Comparison of ENCODE assay signal across 26 cellular contexts in the genomic region with DNA sequence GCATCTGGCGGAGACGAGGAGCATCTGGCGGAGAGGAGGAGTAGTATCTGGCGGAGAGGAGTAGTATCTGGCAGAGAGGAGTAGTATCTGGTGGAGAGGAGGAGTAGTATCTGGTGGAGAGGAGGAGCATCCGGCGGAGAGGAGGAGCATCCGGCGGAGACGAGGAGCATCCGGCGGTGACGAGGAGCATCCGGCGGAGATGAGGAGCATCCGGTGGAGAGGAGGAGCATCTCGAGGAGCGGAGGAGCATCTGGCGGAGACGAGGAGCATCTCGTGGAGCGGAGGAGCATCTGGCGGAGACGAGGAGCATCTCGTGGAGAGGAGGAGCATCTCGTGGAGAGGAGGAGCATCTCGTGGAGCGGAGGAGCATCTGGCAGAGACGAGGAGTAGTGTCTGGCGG. TPM values are rescaled to one million over a fixed set of nuclear protein-coding genes. Genes with fewer than 3 reads are reported as not detected.
DNase-seq lines count a peak whose midpoint lies in the region; ATAC-seq, FAIRE-seq and TF ChIP-seq lines count a peak whose summit lies in the region.
"Had no signal": no experiment of that assay in that cellular context is flagged by ENCODE, and none has a peak within 500 bp of the region (broad histone marks: within the 10 kb centered on the region; RNA-seq: fewer than 3 reads in every experiment).

No MANE protein-coding gene starts in this region.

- peaks cover 7% of the 10 kb centered on the region for H3K4me1 Mint-ChIP-seq in activated T-cell treated with anti-CD3 and anti-CD28 coated beads, Interleukin-2, amount 50 U/mL, for 72 hours (ENCODE audit: low read depth)
- H3K4me1 Mint-ChIP-seq in activated T-cell treated with anti-CD3 and anti-CD28 coated beads, Interleukin-2, amount 50 U/mL, for 4 hours (ENCODE audit: low read depth): peaks cover 7% of the 10 kb centered on the region
- H3K4me1 Mint-ChIP-seq in natural killer cell treated with Interleukin-12 subunit alpha and Interleukin-12 subunit beta and Interleukin-15 and Interleukin-18, amount 100 ng/mL, for 72 hours (ENCODE audit: low read depth in 2 of 2): peaks cover 5 to 11% of the 10 kb centered on the region in 2 donors

- no peak overlapping the region for H3K4me2 ChIP-seq in HepG2 (ENCODE audit: low read depth, low read length)
- H3K4me2 ChIP-seq: BLaER1 treated with 17β-estradiol and CSF1 and Interleukin-3, amounts not matched to agents 10 nM and 100 nM; PC-9 had no signal

- H3K27me3 ChIP-seq in right lobe of liver: no peaks in the 10 kb centered on the region
- H3K27me3 ChIP-seq in HepG2 (ENCODE audit: control insufficient read depth in 1 of 2, insufficient read depth in 2 of 2, low read length in 2 of 2): peaks cover 3 to 13% of the 10 kb centered on the region in 2 experiments; a peak in 3 of 5 replicates
- no peaks in the 10 kb centered on the region for H3K27me3 ChIP-seq in MG63
- H3K27me3 ChIP-seq: BLaER1 treated with 17β-estradiol and CSF1 and Interleukin-3, amounts not matched to agents 10 nM and 100 nM had no signal

- in situ Hi-C loops in HepG2 (cut with HindIII; ENCODE audit: extremely low pct_ligation_motif_present, low pct_unique_long_range_greater_than_20kb): no loop called here

- H3K4me3 ChIP-seq in right lobe of liver (no peak overlapping the region), HepG2 (replicated peaks in 1 of 3; ENCODE audit: insufficient read depth in 1 of 3, low read depth in 2 of 3, low read length in 3 of 3) (no peak overlapping the region), MG63 (no peak overlapping the region)
- H3K4me3 ChIP-seq: BLaER1 treated with 17β-estradiol and CSF1 and Interleukin-3, amounts not matched to agents 10 nM and 100 nM; GM12878; GM23248; HAP-1; PC-9 had no signal

- no peaks in the 10 kb centered on the region for H4K20me1 ChIP-seq in HepG2 (ENCODE audit: insufficient read depth, low read length)

- WGBS in right lobe of liver (ENCODE audit: insufficient coverage, low coverage, low lambda C conversion rate, missing lambda C conversion rate): 87% methylated on average over 29 of the region's 29 CpGs
- 54% methylated on average over 28 of the region's 29 CpGs for WGBS in HepG2 (ENCODE audit: low lambda C conversion rate)

- no peak for TF ChIP-seq RAD21 in HepG2 (CRISPR knock-in tag; IDR thresholded peaks at IDR 0.05)

- TF ChIP-seq POLR2A in right lobe of liver (IDR thresholded peaks at IDR 0.05): no peak
- TF ChIP-seq POLR2A in HepG2 (IDR thresholded peaks at IDR 0.05; ENCODE audit: insufficient read depth in 1 of 2, low read depth in 2 of 2, low read length in 2 of 2): no peak

- H3K27ac ChIP-seq in right lobe of liver: no peak overlapping the region
- H3K27ac ChIP-seq in HepG2 (ENCODE audit: extremely low read length, insufficient read depth, low read length): no peak overlapping the region
- H3K27ac ChIP-seq: 22Rv1; BLaER1 treated with 17β-estradiol and CSF1 and Interleukin-3, amounts not matched to agents 10 nM and 100 nM; GM23248; PC-9 had no signal

- H3K36me3 Mint-ChIP-seq in activated T-cell treated with anti-CD3 and anti-CD28 coated beads, Interleukin-2, amount 50 U/mL, for 72 hours (ENCODE audit: insufficient read depth in 2 of 2): peaks cover 6 to 26% of the 10 kb centered on the region in 2 donors
- H3K36me3 Mint-ChIP-seq in activated T-cell treated with anti-CD3 and anti-CD28 coated beads, Interleukin-2, amount 50 U/mL, for 4 hours (ENCODE audit: insufficient read depth): peaks cover 12% of the 10 kb centered on the region
- H3K36me3 Mint-ChIP-seq in natural killer cell treated with Interleukin-12 subunit alpha and Interleukin-12 subunit beta and Interleukin-15 and Interleukin-18, amount 100 ng/mL, for 72 hours: peaks cover 16% of the 10 kb centered on the region

- H3K4me1 ChIP-seq in right lobe of liver: peaks cover 0 to 9% (median 4%) of the 10 kb centered on the region in 4 donors
- peaks cover 5% of the 10 kb centered on the region; the same call in 1 of the 2 replicates for H3K4me1 ChIP-seq in HepG2 (ENCODE audit: insufficient read depth, low read length)
- H3K4me1 ChIP-seq: HAP-1 had no signal

- CTCF ChIA-PET in HepG2 (lab: Yijun Ruan, JAX; ENCODE audit: low intra/inter-chr PET ratio, low total read pairs): no interaction called here

- no peaks in the 10 kb centered on the region for H3K9me3 ChIP-seq in right lobe of liver
- H3K9me3 ChIP-seq in HepG2 (ENCODE audit: low read length): peaks cover 18% of the 10 kb centered on the region
- H3K9me3 ChIP-seq in MG63: peaks cover 9% of the 10 kb centered on the region

- H3K4me3 Mint-ChIP-seq in activated T-cell treated with anti-CD3 and anti-CD28 coated beads, Interleukin-2, amount 50 U/mL, for 72 hours: no peak overlapping the region
- no peak overlapping the region for H3K4me3 Mint-ChIP-seq in activated T-cell treated with anti-CD3 and anti-CD28 coated beads, Interleukin-2, amount 50 U/mL, for 4 hours
- no peak overlapping the region for H3K4me3 Mint-ChIP-seq in natural killer cell treated with Interleukin-12 subunit alpha and Interleukin-12 subunit beta and Interleukin-15 and Interleukin-18, amount 100 ng/mL, for 72 hours

- H3K36me3 ChIP-seq in right lobe of liver: no peaks in the 10 kb centered on the region
- no peaks in the 10 kb centered on the region for H3K36me3 ChIP-seq in HepG2 (replicated peaks in 1 of 2; ENCODE audit: control insufficient read depth in 1 of 2, insufficient read depth in 2 of 2, low read length in 2 of 2)
- peaks cover 3% of the 10 kb centered on the region; the same call in 1 of the 2 replicates for H3K36me3 ChIP-seq in MG63
- H3K36me3 ChIP-seq: HAP-1 had no signal

- H3K27ac Mint-ChIP-seq in activated T-cell treated with anti-CD3 and anti-CD28 coated beads, Interleukin-2, amount 50 U/mL, for 72 hours: peak overlapping the region; percentile 69
- H3K27ac Mint-ChIP-seq in natural killer cell treated with Interleukin-12 subunit alpha and Interleukin-12 subunit beta and Interleukin-15 and Interleukin-18, amount 100 ng/mL, for 72 hours: peak overlapping the region in 1 of 2 donors; percentile 28

- H2AFZ ChIP-seq in HepG2 (ENCODE audit: low read length): no peak overlapping the region
- H2AFZ ChIP-seq: GM23248, PC-9 had no signal

- TF ChIP-seq CTCF in right lobe of liver (IDR thresholded peaks at IDR 0.05) (no peak), HepG2 (CRISPR knock-in tag; IDR thresholded peaks at IDR 0.05) (no peak)

- intact Hi-C loops in right lobe of liver (cut with DNase I) (no loop called here), HepG2 (cut with micrococcal nuclease; ENCODE audit: unreplicated experiment) (no loop called here)

- DNase-seq in activated T-cell treated with anti-CD3 and anti-CD28 coated beads, Interleukin-2, amount 50 U/mL, for 72 hours: no peak
- no peak for DNase-seq in activated T-cell treated with anti-CD3 and anti-CD28 coated beads, Interleukin-2, amount 50 U/mL, for 4 hours
- peak in 2 of 3 donors; percentile 4 to 44 for DNase-seq in right lobe of liver
- no peak for DNase-seq in HepG2 (ENCODE audit: low spot score)
- DNase-seq in natural killer cell treated with Interleukin-12 subunit alpha and Interleukin-12 subunit beta and Interleukin-15 and Interleukin-18, amount 100 ng/mL, for 72 hours (ENCODE audit: low spot score): peak; percentile 25
- no peak for DNase-seq in MG63
- no peak for DNase-seq in stimulated activated CD4-positive, alpha-beta T cell treated with anti-CD3 and anti-CD28 coated beads, Interleukin-1b, Interleukin-23, amount 100 ng/mL, for 48 hours
- DNase-seq: ACHN; CD4-positive, alpha-beta memory T cell; DND-41; GM23248; KG1; NCI-H1092 treated with DMSO at 0.1 percent for 48 hours; NCI-H1436 treated with DMSO at 0.1 percent for 48 hours; NCI-H1930; NCI-H226; NCI-H510A treated with DMSO at 0.1 percent for 48 hours; NCI-H748 treated with DMSO at 0.1 percent for 48 hours; PC-9; RPMI8226; SIG-M5 had no signal

- no peak for FAIRE-seq in HepG2 (lab: Jason Lieb, UNC)
- FAIRE-seq: GM12878 had no signal

- H3K9ac ChIP-seq in HepG2 (ENCODE audit: insufficient read depth, low read depth, low read length): no peak overlapping the region
- H3K9ac ChIP-seq: BLaER1 treated with 17β-estradiol and CSF1 and Interleukin-3, amounts not matched to agents 10 nM and 100 nM; GM23248 had no signal

- POLR2A ChIA-PET in HepG2 (lab: Yijun Ruan, JAX): no interaction called here

- no peaks in the 10 kb centered on the region for H3K27me3 Mint-ChIP-seq in activated T-cell treated with anti-CD3 and anti-CD28 coated beads, Interleukin-2, amount 50 U/mL, for 72 hours (ENCODE audit: low read depth)
- no peaks in the 10 kb centered on the region for H3K27me3 Mint-ChIP-seq in activated T-cell treated with anti-CD3 and anti-CD28 coated beads, Interleukin-2, amount 50 U/mL, for 4 hours (ENCODE audit: low read depth)
- no peaks in the 10 kb centered on the region for H3K27me3 Mint-ChIP-seq in natural killer cell treated with Interleukin-12 subunit alpha and Interleukin-12 subunit beta and Interleukin-15 and Interleukin-18, amount 100 ng/mL, for 72 hours
- H3K27me3 Mint-ChIP-seq: CD4-positive, alpha-beta memory T cell had no signal

- no peak for TF ChIP-seq EP300 in HepG2 (IDR thresholded peaks at IDR 0.05; ENCODE audit: low read depth in 2 of 2, low read length in 2 of 2)
- no peak for TF ChIP-seq EP300 in HepG2 (CRISPR knock-in tag; IDR thresholded peaks at IDR 0.05; ENCODE audit: borderline replicate concordance)

- H3K9me3 Mint-ChIP-seq in activated T-cell treated with anti-CD3 and anti-CD28 coated beads, Interleukin-2, amount 50 U/mL, for 72 hours: peaks cover 4 to 5% of the 10 kb centered on the region in 2 donors
- H3K9me3 Mint-ChIP-seq in activated T-cell treated with anti-CD3 and anti-CD28 coated beads, Interleukin-2, amount 50 U/mL, for 4 hours: peaks cover 4% of the 10 kb centered on the region
- H3K9me3 Mint-ChIP-seq in natural killer cell treated with Interleukin-12 subunit alpha and Interleukin-12 subunit beta and Interleukin-15 and Interleukin-18, amount 100 ng/mL, for 72 hours: no peaks in the 10 kb centered on the region

- no peak for ATAC-seq in activated T-cell treated with anti-CD3 and anti-CD28 coated beads, Interleukin-2, amount 50 U/mL, for 72 hours (replicated peaks in 1 of 2)
- no peak for ATAC-seq in activated T-cell treated with anti-CD3 and anti-CD28 coated beads, Interleukin-2, amount 50 U/mL, for 4 hours
- ATAC-seq in right lobe of liver: no peak
- no peak for ATAC-seq in HepG2
- no peak for ATAC-seq in natural killer cell treated with Interleukin-12 subunit alpha and Interleukin-12 subunit beta and Interleukin-15 and Interleukin-18, amount 100 ng/mL, for 72 hours
- no peak for ATAC-seq in esophagus mucosa
- ATAC-seq: GM12878 had no signal

- no TSS peak for BruUV-seq in HepG2 (replicated peaks; lab: Mats Ljungman, UMichigan)

- H3K79me2 ChIP-seq in HepG2 (ENCODE audit: insufficient read depth, low read length): no peaks in the 10 kb centered on the region

RNA-seq across cellular contexts. Expression of a gene that starts 18.6 kb away (rescaled TPM):
- total RNA-seq in activated T-cell treated with anti-CD3 and anti-CD28 coated beads, Interleukin-2, amount 50 U/mL, for 72 hours: 1 to 10 TPM; 4.6 to 6.9 TPM
- 1 to 10 TPM; 1.1 to 1.5 (median 1.4) TPM for total RNA-seq in activated T-cell treated with anti-CD3 and anti-CD28 coated beads, Interleukin-2, amount 50 U/mL, for 4 hours
- total RNA-seq in right lobe of liver: 1 to 10 TPM in 2 of 6 experiments, under 1 TPM in 4; 0.04 to 1.1 (median 0.60) TPM
- not detected in 2 replicates for total RNA-seq in HepG2 (2016; rRNA removed; fragmentation: Illumina TruSeq; extraction: Trizol)
- not detected in 2 replicates for total RNA-seq in HepG2 (2016; cell fraction: cytosol; rRNA removed; fragmentation: Illumina TruSeq; extraction: Trizol; ENCODE audit: low read depth)
- not detected in 2 replicates for total RNA-seq in HepG2 (2016; cell fraction: insoluble cytoplasmic fraction; rRNA removed; fragmentation: Illumina TruSeq; extraction: Trizol)
- not detected in 2 replicates for total RNA-seq in HepG2 (2016; cell fraction: membrane; rRNA removed; fragmentation: Illumina TruSeq; extraction: Trizol)
- not detected in 2 replicates for total RNA-seq in HepG2 (2016; cell fraction: nucleus; rRNA removed; fragmentation: Illumina TruSeq; extraction: Trizol)
- 0.01 TPM in 1 of 2 replicates, not detected in the other for polyA plus RNA-seq in HepG2 (2011; rRNA removed)
- polyA plus RNA-seq in HepG2 (2011; cell fraction: cytosol; rRNA removed): not detected in 2 replicates
- 0.03 TPM in 1 of 2 replicates, not detected in the other for polyA plus RNA-seq in HepG2 (2011; cell fraction: nucleus; rRNA removed)
- polyA plus RNA-seq in HepG2 (2012): not detected in 2 replicates
- polyA plus RNA-seq in HepG2 (2016; cell fraction: cytosol; fragmentation: Illumina TruSeq; extraction: Trizol; ENCODE audit: low read depth): not detected in 2 replicates
- polyA plus RNA-seq in HepG2 (2016; cell fraction: insoluble cytoplasmic fraction; fragmentation: Illumina TruSeq; extraction: Trizol; ENCODE audit: low read depth): not detected in 2 replicates
- polyA plus RNA-seq in HepG2 (2016; cell fraction: membrane; fragmentation: Illumina TruSeq; extraction: Trizol; ENCODE audit: low read depth): not detected in 2 replicates
- not detected in 2 replicates for polyA plus RNA-seq in HepG2 (2016; cell fraction: nucleus; fragmentation: Illumina TruSeq; extraction: Trizol; ENCODE audit: insufficient read depth, low read depth)
- 1.9 TPM in 1 of 2 replicates, not detected in the other for polyA minus RNA-seq in HepG2 (2011; rRNA and poly(A)+ RNA removed; ENCODE audit: low replicate concordance)
- polyA minus RNA-seq in HepG2 (2011; cell fraction: cytosol; rRNA and poly(A)+ RNA removed): not detected in 2 replicates
- 0.13 TPM in 1 of 2 replicates, not detected in the other for polyA minus RNA-seq in HepG2 (2011; cell fraction: nucleus; rRNA and poly(A)+ RNA removed)
- total RNA-seq in natural killer cell treated with Interleukin-12 subunit alpha and Interleukin-12 subunit beta and Interleukin-15 and Interleukin-18, amount 100 ng/mL, for 72 hours: 1 to 10 TPM in 1 of 2 donors, under 1 TPM in 1; 0.64 to 1.4 TPM
- total RNA-seq in MG63 (2014; rRNA removed; shearing (Covaris generic); ENCODE audit: low replicate concordance): not detected in 2 replicates
- 0.08 TPM for total RNA-seq in esophagus mucosa
- total RNA-seq: GM23248 had no signal

Comparison
In these comparisons a context has a peak if more than half of its experiments do, and no peak if none do; other contexts are left out.
1. DNase-seq: peak in right lobe of liver (2 of 3) and natural killer cell treated with Interleukin-12 subunit alpha and Interleukin-12 subunit beta and Interleukin-15 and Interleukin-18, amount 100 ng/mL, for 72 hours (single experiment); none in activated T-cell treated with anti-CD3 and anti-CD28 coated beads, Interleukin-2, amount 50 U/mL, for 72 hours (0 of 2), activated T-cell treated with anti-CD3 and anti-CD28 coated beads, Interleukin-2, amount 50 U/mL, for 4 hours (single experiment), HepG2 (single experiment), MG63 (single experiment) and stimulated activated CD4-positive, alpha-beta T cell treated with anti-CD3 and anti-CD28 coated beads, Interleukin-1b, Interleukin-23, amount 100 ng/mL, for 48 hours (single experiment).